In the genomic region with DNA sequence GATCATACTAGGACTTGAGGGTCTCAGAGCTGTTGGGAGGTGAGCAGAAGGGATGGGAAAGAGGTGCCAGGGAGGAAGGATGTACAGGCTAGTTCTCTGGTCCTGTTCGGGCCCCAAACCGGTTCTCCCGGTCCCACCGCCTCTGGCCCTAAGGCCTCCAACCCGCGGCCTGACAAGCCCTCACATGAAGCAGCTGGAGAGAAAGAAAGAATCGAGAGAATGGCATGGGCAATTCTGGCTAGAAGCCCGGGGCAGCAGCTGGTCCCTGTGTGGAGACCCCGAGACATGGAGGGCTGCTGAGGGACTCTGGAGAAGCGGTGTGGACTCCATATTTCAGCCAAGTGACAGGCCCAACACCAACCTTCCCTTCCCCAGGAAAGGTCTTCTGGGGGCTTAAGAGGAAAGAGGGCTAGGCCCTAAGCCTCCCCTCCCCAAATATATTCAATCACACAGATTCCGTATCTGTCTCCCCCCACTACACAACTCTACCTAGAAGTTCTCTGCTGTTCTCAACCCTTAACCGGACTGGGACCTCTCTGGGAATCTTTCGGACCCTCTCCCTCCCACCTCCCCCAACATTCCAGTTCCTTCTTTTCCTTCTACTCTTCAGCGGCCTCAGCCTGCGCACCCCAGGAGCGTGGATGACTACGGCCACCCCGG, we compare ENCODE assay signal across 1 cellular context.
TF ChIP-seq lines count a peak whose summit lies in the region.

No MANE protein-coding gene starts in this region.

TF ChIP-seq in H1, 55 proteins besides CTCF, POLR2A, EP300 and RAD21:
- no peak for TF ChIP-seq KDM4A (IDR thresholded peaks at IDR 0.05; ENCODE audit: low read depth, low read length, severe bottlenecking)
- no peak for TF ChIP-seq GTF2F1 (IDR thresholded peaks at IDR 0.05; ENCODE audit: borderline replicate concordance, low read depth, low read length)
- TF ChIP-seq POLR2AphosphoS5 (IDR thresholded peaks at IDR 0.05; ENCODE audit: low read depth, low read length) = no peak
- TF ChIP-seq, protein P1, sequence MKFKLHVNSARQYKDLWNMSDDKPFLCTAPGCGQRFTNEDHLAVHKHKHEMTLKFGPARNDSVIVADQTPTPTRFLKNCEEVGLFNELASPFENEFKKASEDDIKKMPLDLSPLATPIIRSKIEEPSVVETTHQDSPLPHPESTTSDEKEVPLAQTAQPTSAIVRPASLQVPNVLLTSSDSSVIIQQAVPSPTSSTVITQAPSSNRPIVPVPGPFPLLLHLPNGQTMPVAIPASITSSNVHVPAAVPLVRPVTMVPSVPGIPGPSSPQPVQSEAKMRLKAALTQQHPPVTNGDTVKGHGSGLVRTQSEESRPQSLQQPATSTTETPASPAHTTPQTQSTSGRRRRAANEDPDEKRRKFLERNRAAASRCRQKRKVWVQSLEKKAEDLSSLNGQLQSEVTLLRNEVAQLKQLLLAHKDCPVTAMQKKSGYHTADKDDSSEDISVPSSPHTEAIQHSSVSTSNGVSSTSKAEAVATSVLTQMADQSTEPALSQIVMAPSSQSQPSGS (IDR thresholded peaks at IDR 0.05; ENCODE audit: low read length) = no peak
- peak; percentile 14; the same call in 1 of the 2 replicates for TF ChIP-seq SP1 (IDR thresholded peaks at IDR 0.05; ENCODE audit: low read depth, low read length)
- 0 out of 2 replicates have a peak, but pooled peaks have one; percentile 4 for TF ChIP-seq TEAD4 (IDR thresholded peaks at IDR 0.05; ENCODE audit: low read depth, low read length)
- peak; percentile 52 for TF ChIP-seq SAP30 (IDR thresholded peaks at IDR 0.05; ENCODE audit: insufficient read depth, insufficient replicate concordance, low read length)
- no peak for TF ChIP-seq CTBP2 (IDR thresholded peaks at IDR 0.05; ENCODE audit: borderline replicate concordance, insufficient read depth, insufficient read length, low read length)
- TF ChIP-seq CBX5 (IDR thresholded peaks at IDR 0.05; ENCODE audit: low read depth, low read length) = no peak
- peak; percentile 82; the same call in 1 of the 2 replicates for TF ChIP-seq RBBP5 (IDR thresholded peaks at IDR 0.05; ENCODE audit: borderline replicate concordance, low read depth, low read length)
- TF ChIP-seq RXRA (IDR thresholded peaks at IDR 0.05; ENCODE audit: insufficient read depth, low read depth, low read length) = no peak
- TF ChIP-seq CHD1 (IDR thresholded peaks at IDR 0.05; ENCODE audit: low read depth, low read length) = no peak
- no peak for TF ChIP-seq GABPA (IDR thresholded peaks at IDR 0.05; ENCODE audit: borderline replicate concordance, insufficient read depth, low read length)
